In genomic region chr15:89812126-89812846, GRCh38 we compare ENCODE assay signal across 11 cellular contexts. TPM values are rescaled to one million over a fixed set of nuclear protein-coding genes. Genes with fewer than 3 reads are reported as not detected.
DNase-seq lines count a peak whose midpoint lies in the region; ATAC-seq and TF ChIP-seq lines count a peak whose summit lies in the region.
"Had no signal": no experiment of that assay in that cellular context is flagged by ENCODE, and none has a peak within 500 bp of the region (broad histone marks: within the 10 kb centered on the region; RNA-seq: fewer than 3 reads in every experiment).

No MANE protein-coding gene starts in this region.

- DNase-seq in ELR (ENCODE audit: low read depth) (peak; percentile 68), SW 1271 (lab: John Stamatoyannopoulos, UW) (peak; percentile 34 to 53), psoas muscle (peak; percentile 66 to 78), uterus (no peak), middle frontal gyrus (ENCODE audit: extremely low spot score, low spot score) (no peak), NCI-H146 (lab: John Stamatoyannopoulos, UW) (no peak), NCI-H1417 (lab: John Stamatoyannopoulos, UW) (no peak)
- DNase-seq: Calu3, foreskin melanocyte, T-helper 17 cell had no signal

- H3K36me3 ChIP-seq in gastroesophageal sphincter: no peaks in the 10 kb centered on the region
- no peaks in the 10 kb centered on the region for H3K36me3 ChIP-seq in psoas muscle (ENCODE audit: insufficient read depth in 1 of 2, low read depth in 1 of 2)
- H3K36me3 ChIP-seq in uterus: no peaks in the 10 kb centered on the region

- TF ChIP-seq EP300 in gastroesophageal sphincter (IDR thresholded peaks at IDR 0.05): no peak

- no peak overlapping the region for H3K4me3 ChIP-seq in gastroesophageal sphincter
- no peak overlapping the region for H3K4me3 ChIP-seq in psoas muscle
- H3K4me3 ChIP-seq in uterus: no peak overlapping the region

- H3K4me1 ChIP-seq in gastroesophageal sphincter: peaks cover 0 to 26% (median 9%) of the 10 kb centered on the region in 3 donors
- no peaks in the 10 kb centered on the region for H3K4me1 ChIP-seq in psoas muscle
- H3K4me1 ChIP-seq in uterus: peaks cover 0 to 9% of the 10 kb centered on the region in 2 donors

- TF ChIP-seq POLR2A in gastroesophageal sphincter (IDR thresholded peaks at IDR 0.05): no peak
- no peak for TF ChIP-seq POLR2A in uterus (IDR thresholded peaks at IDR 0.05)

- TF ChIP-seq CTCF in gastroesophageal sphincter (IDR thresholded peaks at IDR 0.05) (no peak), psoas muscle (IDR thresholded peaks at IDR 0.05) (no peak), uterus (IDR thresholded peaks at IDR 0.05) (no peak)

- H3K9me3 ChIP-seq in gastroesophageal sphincter: peaks cover 0 to 18% (median 0%) of the 10 kb centered on the region in 3 donors
- H3K9me3 ChIP-seq in psoas muscle: no peaks in the 10 kb centered on the region
- H3K9me3 ChIP-seq in uterus: no peaks in the 10 kb centered on the region

- H3K27ac ChIP-seq in gastroesophageal sphincter (peak overlapping the region in 2 of 4 donors; percentile 57 to 73), psoas muscle (no peak overlapping the region), uterus (no peak overlapping the region)

- intact Hi-C loops in psoas muscle (cut with DNase I): no loop called here
- intact Hi-C loops in uterus (cut with DNase I; ENCODE audit: low total_unique reads): no loop called here

- ATAC-seq in gastroesophageal sphincter (peak; percentile 86), psoas muscle (peak in 3 of 4 donors; percentile 36 to 73 (median 58))
- ATAC-seq: T-helper 17 cell had no signal

- WGBS in gastroesophageal sphincter (ENCODE audit: low coverage in 1 of 2), 2 donors: 58% methylated on average over 3 of the region's 8 CpGs; no CpG with 5 or more reads in 1 of the 2 donors
- 49 to 59% (median 55%) methylated on average over 8 of the region's 8 CpGs for WGBS in psoas muscle, 3 donors

- H3K27me3 ChIP-seq in gastroesophageal sphincter: peaks cover 46% of the 10 kb centered on the region
- H3K27me3 ChIP-seq in psoas muscle (ENCODE audit: insufficient read depth in 3 of 3, low read length in 2 of 3): peaks cover 0 to 41% (median 9%) of the 10 kb centered on the region in 3 donors
- H3K27me3 ChIP-seq in uterus: peaks cover 10 to 12% of the 10 kb centered on the region in 2 donors

RNA-seq across cellular contexts. Expression of gene ANPEP, which starts 2.4 kb away (rescaled TPM):
- total RNA-seq in gastroesophageal sphincter (10 to 100 TPM in 3 of 4 donors, 1 to 10 TPM in 1; 2.3 to 24.4 (median 15.9) TPM), psoas muscle (1 to 10 TPM; 2.6 to 3.9 (median 3.4) TPM), uterus (1 to 10 TPM in 3 of 4 donors, under 1 TPM in 1; 0.88 to 5.9 (median 2.2) TPM)
- polyA plus RNA-seq in psoas muscle: 1 to 10 TPM; 1.5 to 3.5 (median 2.4) TPM

RNA-seq across cellular contexts. Expression of gene MESP2, which starts 36.2 kb away (rescaled TPM):
- not detected for total RNA-seq in gastroesophageal sphincter
- total RNA-seq in psoas muscle: under 1 TPM in 1 of 4 donors, not detected in 3; 0.38 TPM
- polyA plus RNA-seq in psoas muscle: under 1 TPM in 2 of 3 donors, not detected in 1; 0.17 to 0.20 TPM
- total RNA-seq in uterus: under 1 TPM in 1 of 4 donors, not detected in 3; 0.21 TPM
- total RNA-seq: Calu3, T-helper 17 cell had no signal

Comparison
In these comparisons a context has a peak if more than half of its experiments do, and no peak if none do; other contexts are left out.
1. DNase-seq: peak in ELR (single experiment), SW 1271 (2 of 2) and psoas muscle (2 of 2); none in uterus (0 of 2), middle frontal gyrus (single experiment), NCI-H146 (single experiment) and NCI-H1417 (0 of 3).